ENCODE assay signal across 8 cellular contexts in genomic region chr15:57527382-57528091, GRCh38.
A peak's percentile ranks its signal among the peaks of the same experiment; 100 is the strongest.
DNase-seq lines count a peak whose midpoint lies in the region; ATAC-seq, FAIRE-seq and TF ChIP-seq lines count a peak whose summit lies in the region.

No MANE protein-coding gene starts in this region.

- dilution Hi-C loops in keratinocyte (cut with MboI; ENCODE audit: extremely low pct_ligation_motif_present, low sequenced_read_pairs) = loop anchor here (25.0 kb wide), 1 partner anchor 190 kb away; no protein-coding TSS in a partner anchor

- H3K4me1 ChIP-seq in KMS-11 (ENCODE audit: low read depth, poor library complexity, severe bottlenecking) = no peaks in the 10 kb centered on the region
- no peaks in the 10 kb centered on the region for H3K4me1 ChIP-seq in keratinocyte (ENCODE audit: control insufficient read depth, extremely low read depth, insufficient read depth, low read length)

- H3K9me1 ChIP-seq in keratinocyte (ENCODE audit: control insufficient read depth, extremely low read depth, insufficient read depth, low read length) = no peaks in the 10 kb centered on the region

- no peaks in the 10 kb centered on the region for H3K9me3 ChIP-seq in keratinocyte (ENCODE audit: control insufficient read depth, low read depth, low read length)

- H3K36me3 ChIP-seq in KMS-11 (ENCODE audit: insufficient read depth) (no peaks in the 10 kb centered on the region), keratinocyte (ENCODE audit: control insufficient read depth in 2 of 2, extremely low read depth in 1 of 2, insufficient read depth in 2 of 2, low read length in 2 of 2) (no peaks in the 10 kb centered on the region)

- in situ Hi-C loops in T47D (cut with HindIII; ENCODE audit: low pct_unique_long_range_greater_than_20kb, low sequenced_read_pairs) = no loop called here

- no peak overlapping the region for H3K4me3 ChIP-seq in AG10803 (ENCODE audit: low read length)
- no peak overlapping the region for H3K4me3 ChIP-seq in GM12875 (ENCODE audit: low read depth, low read length)
- H3K4me3 ChIP-seq in KMS-11 (IDR thresholded peaks at IDR 0.05; ENCODE audit: insufficient read depth, low read depth, low read length) = no peak overlapping the region
- H3K4me3 ChIP-seq in keratinocyte (ENCODE audit: control insufficient read depth in 2 of 3, extremely low read depth in 1 of 3, insufficient read depth in 2 of 3, low read depth in 1 of 3, low read length in 3 of 3) = no peak overlapping the region

- H3K79me2 ChIP-seq in KMS-11 (ENCODE audit: insufficient read depth, low read depth) (no peaks in the 10 kb centered on the region), keratinocyte (ENCODE audit: control insufficient read depth, insufficient read depth, low read length) (no peaks in the 10 kb centered on the region)

- DNase-seq in AG10803 (ENCODE audit: low read depth) = peak; percentile 93
- DNase-seq in NOMO-1 treated with dmso at 0.1 percent for 144 hours (lab: John Stamatoyannopoulos, UW; ENCODE audit: unreplicated experiment) = peak; percentile 18
- DNase-seq in T47D (ENCODE audit: low read depth in 1 of 2, low spot score in 1 of 2) = peak; percentile 32 to 90
- peak; percentile 55 for DNase-seq in keratinocyte (ENCODE audit: low read depth, low spot score)
- DNase-seq in superior temporal gyrus (ENCODE audit: extremely low spot score) = peak; percentile 94

- H3K27me3 ChIP-seq in KMS-11 (ENCODE audit: insufficient read depth, low read depth) = no peaks in the 10 kb centered on the region
- H3K27me3 ChIP-seq in keratinocyte (ENCODE audit: control insufficient read depth, extremely low read depth, insufficient read depth, low read length) = no peaks in the 10 kb centered on the region

- H4K20me1 ChIP-seq in KMS-11 (ENCODE audit: insufficient read depth) = no peaks in the 10 kb centered on the region
- no peaks in the 10 kb centered on the region for H4K20me1 ChIP-seq in keratinocyte (ENCODE audit: control insufficient read depth, extremely low read depth, insufficient read depth, low read length)

- H3K4me2 ChIP-seq in KMS-11 (no peak overlapping the region), keratinocyte (ENCODE audit: control insufficient read depth, extremely low read depth, insufficient read depth, low read depth, low read length) (no peak overlapping the region)

- H3K27ac ChIP-seq in KMS-11 (no peak overlapping the region), keratinocyte (ENCODE audit: control insufficient read depth, insufficient read depth, low read length) (no peak overlapping the region)

- peak overlapping the region; percentile 29; the same call in 1 of the 2 replicates for H2AFZ ChIP-seq in KMS-11 (ENCODE audit: low read depth)
- H2AFZ ChIP-seq in keratinocyte (ENCODE audit: control insufficient read depth, low read length) = no peak overlapping the region

- peak; percentile 75 for TF ChIP-seq CTCF in AG10803 (conservative IDR thresholded peaks at IDR 0.05; ENCODE audit: low read length)
- TF ChIP-seq CTCF in GM12875 (IDR thresholded peaks at IDR 0.05; ENCODE audit: borderline replicate concordance, insufficient read depth, low read depth, low read length) = peak; percentile 31; the same call in 1 of the 2 replicates
- TF ChIP-seq CTCF in KMS-11 (conservative IDR thresholded peaks at IDR 0.05; ENCODE audit: low read depth, low read length) = peak; percentile 70
- peak; percentile 48 to 57 (median 49) for TF ChIP-seq CTCF in keratinocyte (optimal IDR thresholded peaks at IDR 0.05 in 1 of 3, IDR thresholded peaks at IDR 0.05 in 1 of 3, conservative IDR thresholded peaks at IDR 0.05 in 1 of 3; ENCODE audit: extremely low read depth in 1 of 3, insufficient read depth in 2 of 3, low read length in 3 of 3)

- no peak overlapping the region for H3K9ac ChIP-seq in KMS-11
- no peak overlapping the region for H3K9ac ChIP-seq in keratinocyte (ENCODE audit: control insufficient read depth, extremely low read depth, insufficient read depth, low read length)

- no peak for ATAC-seq in HG03159 (IDR thresholded peaks at IDR 0.05; ENCODE audit: unreplicated experiment)

- peak; percentile 87 for FAIRE-seq in keratinocyte (lab: Jason Lieb, UNC)

Comparison
In these comparisons a context has a peak if more than half of its experiments do, and no peak if none do; other contexts are left out.
1. DNase-seq: peak in every context shown above with its lines; median percentile 94 in superior temporal gyrus; 93 in AG10803; 61 in T47D; 55 in keratinocyte; 18 in NOMO-1 treated with dmso at 0.1 percent for 144 hours.